In genomic region chr17:2335726-2336214, GRCh38 we compare ENCODE assay signal across 8 cellular contexts. TPM values are rescaled to one million over a fixed set of nuclear protein-coding genes. Genes with fewer than 3 reads are reported as not detected.
DNase-seq lines count a peak whose midpoint lies in the region; ATAC-seq and TF ChIP-seq lines count a peak whose summit lies in the region.

No MANE protein-coding gene starts in this region.

- H3K36me3 Mint-ChIP-seq in activated naive CD8-positive, alpha-beta T cell treated with anti-CD3 and anti-CD28 coated beads, Interleukin-2, amount 10 ng/mL, durations not matched to agents 7 days and 5 days, result peaks cover 13% of the 10 kb centered on the region
- no peaks in the 10 kb centered on the region for H3K36me3 Mint-ChIP-seq in stimulated activated naive CD8-positive, alpha-beta T cell treated with anti-CD3 and anti-CD28 coated beads, Interleukin-15, Interleukin-2, amounts not matched to agents 100 ng/mL and 50 ng/mL, for 24 hours (ENCODE audit: low read depth)

- DNase-seq in GM19240 (ENCODE audit: insufficient read length, low spot score) (peak; percentile 13), iPS-NIHi11 (ENCODE audit: low spot score) (peak; percentile 17), NCI-H1417 treated with DMSO at 0.1 percent for 48 hours (lab: John Stamatoyannopoulos, UW) (no peak)
- DNase-seq in activated naive CD8-positive, alpha-beta T cell treated with anti-CD3 and anti-CD28 coated beads, Interleukin-2, amount 10 ng/mL, durations not matched to agents 7 days and 5 days, result no peak

- peak overlapping the region; percentile 91 for H3K27ac Mint-ChIP-seq in activated naive CD8-positive, alpha-beta T cell treated with anti-CD3 and anti-CD28 coated beads, Interleukin-2, amount 10 ng/mL, durations not matched to agents 7 days and 5 days
- peak overlapping the region; percentile 100 for H3K27ac Mint-ChIP-seq in stimulated activated naive CD8-positive, alpha-beta T cell treated with anti-CD3 and anti-CD28 coated beads, Interleukin-15, Interleukin-2, amounts not matched to agents 100 ng/mL and 50 ng/mL, for 24 hours

- no peaks in the 10 kb centered on the region for H3K9me3 Mint-ChIP-seq in activated naive CD8-positive, alpha-beta T cell treated with anti-CD3 and anti-CD28 coated beads, Interleukin-2, amount 10 ng/mL, durations not matched to agents 7 days and 5 days
- no peaks in the 10 kb centered on the region for H3K9me3 Mint-ChIP-seq in stimulated activated naive CD8-positive, alpha-beta T cell treated with anti-CD3 and anti-CD28 coated beads, Interleukin-15, Interleukin-2, amounts not matched to agents 100 ng/mL and 50 ng/mL, for 24 hours

- POLR2A ChIA-PET in activated naive CD8-positive, alpha-beta T cell treated with anti-CD3 and anti-CD28 coated beads, Interleukin-2, amount 10 ng/mL, durations not matched to agents 7 days and 5 days (lab: Charles Lee), result interaction anchor here (0.7 to 3.4 kb wide), 16 partner anchors 8 to 619 kb away, joined by 3 to 25 read pairs (median 6); partner anchors contain the start of genes HIC1, SMG6 and SRR

- peaks cover 18% of the 10 kb centered on the region for H3K4me1 Mint-ChIP-seq in activated naive CD8-positive, alpha-beta T cell treated with anti-CD3 and anti-CD28 coated beads, Interleukin-2, amount 10 ng/mL, durations not matched to agents 7 days and 5 days
- H3K4me1 Mint-ChIP-seq in stimulated activated naive CD8-positive, alpha-beta T cell treated with anti-CD3 and anti-CD28 coated beads, Interleukin-15, Interleukin-2, amounts not matched to agents 100 ng/mL and 50 ng/mL, for 24 hours (ENCODE audit: low read depth), result peaks cover 5% of the 10 kb centered on the region

- H3K27ac ChIP-seq in 22Rv1, result peak overlapping the region; percentile 97

- H3K27me3 Mint-ChIP-seq in activated naive CD8-positive, alpha-beta T cell treated with anti-CD3 and anti-CD28 coated beads, Interleukin-2, amount 10 ng/mL, durations not matched to agents 7 days and 5 days, result no peaks in the 10 kb centered on the region
- H3K27me3 Mint-ChIP-seq in stimulated activated naive CD8-positive, alpha-beta T cell treated with anti-CD3 and anti-CD28 coated beads, Interleukin-15, Interleukin-2, amounts not matched to agents 100 ng/mL and 50 ng/mL, for 24 hours, result no peaks in the 10 kb centered on the region

- peak overlapping the region; percentile 98 for H3K4me3 Mint-ChIP-seq in activated naive CD8-positive, alpha-beta T cell treated with anti-CD3 and anti-CD28 coated beads, Interleukin-2, amount 10 ng/mL, durations not matched to agents 7 days and 5 days
- H3K4me3 Mint-ChIP-seq in stimulated activated naive CD8-positive, alpha-beta T cell treated with anti-CD3 and anti-CD28 coated beads, Interleukin-15, Interleukin-2, amounts not matched to agents 100 ng/mL and 50 ng/mL, for 24 hours, result no peak overlapping the region

- no peak for ATAC-seq in activated naive CD8-positive, alpha-beta T cell treated with anti-CD3 and anti-CD28 coated beads, Interleukin-2, amount 10 ng/mL, durations not matched to agents 7 days and 5 days (ENCODE audit: low read depth)
- ATAC-seq in HG02981 (IDR thresholded peaks at IDR 0.05; ENCODE audit: unreplicated experiment) (no peak), HG02870 (IDR thresholded peaks at IDR 0.05; ENCODE audit: unreplicated experiment) (no peak)

- TF ChIP-seq CTCF in 22Rv1 (IDR thresholded peaks at IDR 0.05), result no peak

RNA-seq across cellular contexts. Expression of gene TSR1, which starts 0.5 kb away (rescaled TPM):
- total RNA-seq in activated naive CD8-positive, alpha-beta T cell treated with anti-CD3 and anti-CD28 coated beads, Interleukin-2, amount 10 ng/mL, durations not matched to agents 7 days and 5 days, result 10 to 100 TPM; 27.8 to 30.2 TPM

RNA-seq across cellular contexts. Expression of gene SGSM2, which starts 1.5 kb away (rescaled TPM):
- total RNA-seq in activated naive CD8-positive, alpha-beta T cell treated with anti-CD3 and anti-CD28 coated beads, Interleukin-2, amount 10 ng/mL, durations not matched to agents 7 days and 5 days, result 100 to 1,000 TPM; 116 to 131 TPM

RNA-seq across cellular contexts. Expression of gene SRR, which starts 32.0 kb away (rescaled TPM):
- 10 to 100 TPM; 16.3 to 19.8 TPM for total RNA-seq in activated naive CD8-positive, alpha-beta T cell treated with anti-CD3 and anti-CD28 coated beads, Interleukin-2, amount 10 ng/mL, durations not matched to agents 7 days and 5 days

RNA-seq across cellular contexts. Expression of gene SMG6, which starts 32.2 kb away (rescaled TPM):
- 10 to 100 TPM; 48.5 to 58.3 TPM for total RNA-seq in activated naive CD8-positive, alpha-beta T cell treated with anti-CD3 and anti-CD28 coated beads, Interleukin-2, amount 10 ng/mL, durations not matched to agents 7 days and 5 days

Comparison
In these comparisons a context has a peak if more than half of its experiments do, and no peak if none do; other contexts are left out.
1. DNase-seq: peak in GM19240 (single experiment) and iPS-NIHi11 (single experiment); none in activated naive CD8-positive, alpha-beta T cell treated with anti-CD3 and anti-CD28 coated beads, Interleukin-2, amount 10 ng/mL, durations not matched to agents 7 days and 5 days (single experiment) and NCI-H1417 treated with DMSO at 0.1 percent for 48 hours (single experiment).